20 cellular contexts compared by ENCODE assay signal in genomic region chr11:11119917-11120316, GRCh38.
DNase-seq lines count a peak whose midpoint lies in the region; ATAC-seq and TF ChIP-seq lines count a peak whose summit lies in the region.
"Had no signal": no experiment of that assay in that cellular context is flagged by ENCODE, and none has a peak within 500 bp of the region (broad histone marks: within the 10 kb centered on the region; RNA-seq: fewer than 3 reads in every experiment).

No MANE protein-coding gene starts in this region.

- H3K4me2 ChIP-seq in H9 (ENCODE audit: insufficient read depth, insufficient read length, low read length) = no peak overlapping the region

- H3K4me3 Mint-ChIP-seq in H9 (no peak overlapping the region), WTC11 (no peak overlapping the region), CD14-positive monocyte (no peak overlapping the region)

- H3K9me3 ChIP-seq in H9 (ENCODE audit: control insufficient read depth, low read depth, low read length) = no peaks in the 10 kb centered on the region

- TF ChIP-seq CTCF in H9 (conservative IDR thresholded peaks at IDR 0.05) = no peak
- TF ChIP-seq CTCF in WTC11 (IDR thresholded peaks at IDR 0.05) = no peak
- no peak for TF ChIP-seq CTCF in CD14-positive monocyte (IDR thresholded peaks at IDR 0.05)

- intact Hi-C loops in CD14-positive monocyte (cut with micrococcal nuclease) = no loop called here

- H2AK5ac ChIP-seq in H9 (ENCODE audit: insufficient read length, low read length) = no peak overlapping the region

- no peak overlapping the region for H2AFZ ChIP-seq in H9 (ENCODE audit: low read length)

- H3K9ac ChIP-seq in H9 (ENCODE audit: extremely low read depth, insufficient read length, low read length) = no peak overlapping the region

- no peak overlapping the region for H4K8ac ChIP-seq in H9 (replicated peaks; ENCODE audit: insufficient read length, low read depth, low read length)

- no peaks in the 10 kb centered on the region; the same call in 1 of the 2 replicates for H3K27me3 Mint-ChIP-seq in H9 (ENCODE audit: low read depth)
- H3K27me3 Mint-ChIP-seq in WTC11 (ENCODE audit: low read depth) = no peaks in the 10 kb centered on the region
- H3K27me3 Mint-ChIP-seq in CD14-positive monocyte (ENCODE audit: low read depth in 3 of 3) = peaks cover 0 to 6% (median 0%) of the 10 kb centered on the region in 3 donors

- H3K4me1 ChIP-seq in H9 (ENCODE audit: insufficient read depth, low read length) = no peaks in the 10 kb centered on the region

- H3K27ac Mint-ChIP-seq in H9 = no peak overlapping the region; a peak in 1 of 7 replicates
- no peak overlapping the region for H3K27ac Mint-ChIP-seq in WTC11
- no peak overlapping the region for H3K27ac Mint-ChIP-seq in CD14-positive monocyte

- CTCF ChIA-PET in WTC11 (lab: Charles Lee) = interaction anchor here (0.6 to 1.1 kb wide), 3 partner anchors 36 to 43 kb away, joined by 3 to 4 read pairs (median 3); no protein-coding TSS in a partner anchor

- POLR2A ChIA-PET in WTC11 (lab: Charles Lee) = no interaction called here

- no peak overlapping the region for H3K4ac ChIP-seq in H9 (ENCODE audit: low read depth, low read length)

- H3K18ac ChIP-seq in H9 (ENCODE audit: insufficient read length, low read depth, low read length) = no peak overlapping the region

- H2BK12ac ChIP-seq in H9 (ENCODE audit: insufficient read length, low read depth, low read length) = no peak overlapping the region

- H3K14ac ChIP-seq in H9 (ENCODE audit: insufficient read depth, low read length) = no peak overlapping the region

- H3K9me3 Mint-ChIP-seq in H9 (peaks cover 0 to 4% of the 10 kb centered on the region in 2 experiments; a peak in 3 of 5 replicates), WTC11 (peaks cover 5% of the 10 kb centered on the region), CD14-positive monocyte (peaks cover 0 to 9% (median 3%) of the 10 kb centered on the region in 7 donors)

- no peak overlapping the region for H2BK15ac ChIP-seq in H9 (ENCODE audit: low read depth, low read length)

- H2BK5ac ChIP-seq in H9 (ENCODE audit: insufficient read length, low read length) = no peak overlapping the region

- no peaks in the 10 kb centered on the region for H3K79me2 ChIP-seq in H9 (ENCODE audit: insufficient read depth, low read length)

- H3K4me1 Mint-ChIP-seq in H9 (peaks cover 5 to 11% of the 10 kb centered on the region in 2 experiments; a peak in 3 of 4 replicates), WTC11 (peaks cover 11% of the 10 kb centered on the region), CD14-positive monocyte (no peaks in the 10 kb centered on the region)

- no peaks in the 10 kb centered on the region for H3K23me2 ChIP-seq in H9 (ENCODE audit: insufficient read length, low read depth, low read length, poor library complexity, severe bottlenecking)

- no peaks in the 10 kb centered on the region for H3K27me3 ChIP-seq in H9 (ENCODE audit: insufficient read depth, low read length)

- no peak overlapping the region for H4K5ac ChIP-seq in H9 (ENCODE audit: insufficient read length, low read depth, low read length)

- peak; percentile 6 for DNase-seq in DMS53 (lab: John Stamatoyannopoulos, UW)
- no peak for DNase-seq in DMS53 treated with DMSO at 0.1 percent for 48 hours (lab: John Stamatoyannopoulos, UW; ENCODE audit: unreplicated experiment)
- DNase-seq in H9 = peak; percentile 38
- DNase-seq in WTC11 (ENCODE audit: low spot score) = peak; percentile 14
- DNase-seq in renal cortical epithelial cell (ENCODE audit: low read depth) = peak; percentile 16
- DNase-seq in activated naive CD4-positive, alpha-beta T cell (lab: John Stamatoyannopoulos, UW) = no peak
- DNase-seq in CD14-positive monocyte (ENCODE audit: low spot score) = no peak
- DNase-seq: 8988T, DMS153, MM.1S, NCI-H1092, NCI-H1436 treated with DMSO at 0.1 percent for 48 hours, NCI-H2081 treated with DMSO at 0.1 percent for 48 hours, NCI-H2227 treated with DMSO at 0.1 percent for 48 hours, NCI-H748 treated with DMSO at 0.1 percent for 48 hours, OCI-M1, SHP77 had no signal

- H3K36me3 Mint-ChIP-seq in H9 (ENCODE audit: insufficient read depth in 1 of 3, low read depth in 3 of 3) (no peaks in the 10 kb centered on the region), WTC11 (peaks cover 4% of the 10 kb centered on the region; the same call in 1 of the 2 replicates), CD14-positive monocyte (no peaks in the 10 kb centered on the region)

- H3T11ph ChIP-seq in H9 (ENCODE audit: low read length) = no peak overlapping the region

- no peak overlapping the region for H2BK20ac ChIP-seq in H9 (ENCODE audit: low read depth, low read length, poor library complexity, severe bottlenecking)

- H4K20me1 ChIP-seq in H9 (ENCODE audit: control insufficient read depth, insufficient read depth, insufficient read length) = no peaks in the 10 kb centered on the region

- no peak overlapping the region for H3K27ac ChIP-seq in H9 (ENCODE audit: insufficient read length, low read depth, low read length)
- H3K27ac ChIP-seq: SK-N-MC had no signal

- no peak overlapping the region for H3K23ac ChIP-seq in H9 (ENCODE audit: insufficient read length, low read depth, low read length)

- no peaks in the 10 kb centered on the region for H3K79me1 ChIP-seq in H9 (ENCODE audit: insufficient read depth, low read depth, low read length, poor library complexity, severe bottlenecking)

- no peak overlapping the region for H2BK120ac ChIP-seq in H9 (ENCODE audit: low read depth, low read length, poor library complexity, severe bottlenecking)

- no peak overlapping the region for H4K91ac ChIP-seq in H9 (ENCODE audit: insufficient read length, low read depth, low read length)

- ATAC-seq in WTC11 (peak; percentile 84), HG03457 (IDR thresholded peaks at IDR 0.05; ENCODE audit: unreplicated experiment) (no peak)
- ATAC-seq: HCT116 had no signal

- WGBS in H9 (ENCODE audit: extremely low coverage, insufficient read length, low lambda C conversion rate) = no CpG with 5 or more reads among the region's 1 CpG

- no peak overlapping the region for H3K56ac ChIP-seq in H9 (ENCODE audit: insufficient read length, low read depth, low read length)

TF ChIP-seq in WTC11, 78 proteins besides CTCF, POLR2A, EP300 and RAD21 (continues in another document):
- TF ChIP-seq ARID4B (CRISPR knock-in tag; IDR thresholded peaks at IDR 0.05; ENCODE audit: borderline replicate concordance) (no peak), SMAD4 (CRISPR knock-in tag; IDR thresholded peaks at IDR 0.05) (no peak), SP1 (CRISPR knock-in tag; conservative IDR thresholded peaks at IDR 0.05) (no peak), FOXJ3 (CRISPR knock-in tag; IDR thresholded peaks at IDR 0.05; ENCODE audit: borderline replicate concordance) (no peak), ZBTB21 (CRISPR knock-in tag; IDR thresholded peaks at IDR 0.05; ENCODE audit: borderline replicate concordance) (no peak), ZNF423 (CRISPR knock-in tag; IDR thresholded peaks at IDR 0.05) (no peak), NR3C1 (CRISPR knock-in tag; conservative IDR thresholded peaks at IDR 0.05; ENCODE audit: low read depth) (no peak), ATF6 (CRISPR knock-in tag; IDR thresholded peaks at IDR 0.05) (no peak), ZNF317 (CRISPR knock-in tag; IDR thresholded peaks at IDR 0.05; ENCODE audit: borderline replicate concordance, low read depth) (no peak), PRRX2 (CRISPR knock-in tag; IDR thresholded peaks at IDR 0.05) (no peak), ATF1 (CRISPR knock-in tag; IDR thresholded peaks at IDR 0.05) (no peak), OVOL2 (CRISPR knock-in tag; IDR thresholded peaks at IDR 0.05; ENCODE audit: borderline replicate concordance) (no peak)

Comparison
In these comparisons a context has a peak if more than half of its experiments do, and no peak if none do; other contexts are left out.
1. DNase-seq: peak in DMS53 (single experiment), H9 (single experiment), WTC11 (single experiment) and renal cortical epithelial cell (single experiment); none in DMS53 treated with DMSO at 0.1 percent for 48 hours (single experiment), activated naive CD4-positive, alpha-beta T cell (0 of 4) and CD14-positive monocyte (single experiment).